Comparison of ENCODE assay signal across 8 cellular contexts in the genomic region with DNA sequence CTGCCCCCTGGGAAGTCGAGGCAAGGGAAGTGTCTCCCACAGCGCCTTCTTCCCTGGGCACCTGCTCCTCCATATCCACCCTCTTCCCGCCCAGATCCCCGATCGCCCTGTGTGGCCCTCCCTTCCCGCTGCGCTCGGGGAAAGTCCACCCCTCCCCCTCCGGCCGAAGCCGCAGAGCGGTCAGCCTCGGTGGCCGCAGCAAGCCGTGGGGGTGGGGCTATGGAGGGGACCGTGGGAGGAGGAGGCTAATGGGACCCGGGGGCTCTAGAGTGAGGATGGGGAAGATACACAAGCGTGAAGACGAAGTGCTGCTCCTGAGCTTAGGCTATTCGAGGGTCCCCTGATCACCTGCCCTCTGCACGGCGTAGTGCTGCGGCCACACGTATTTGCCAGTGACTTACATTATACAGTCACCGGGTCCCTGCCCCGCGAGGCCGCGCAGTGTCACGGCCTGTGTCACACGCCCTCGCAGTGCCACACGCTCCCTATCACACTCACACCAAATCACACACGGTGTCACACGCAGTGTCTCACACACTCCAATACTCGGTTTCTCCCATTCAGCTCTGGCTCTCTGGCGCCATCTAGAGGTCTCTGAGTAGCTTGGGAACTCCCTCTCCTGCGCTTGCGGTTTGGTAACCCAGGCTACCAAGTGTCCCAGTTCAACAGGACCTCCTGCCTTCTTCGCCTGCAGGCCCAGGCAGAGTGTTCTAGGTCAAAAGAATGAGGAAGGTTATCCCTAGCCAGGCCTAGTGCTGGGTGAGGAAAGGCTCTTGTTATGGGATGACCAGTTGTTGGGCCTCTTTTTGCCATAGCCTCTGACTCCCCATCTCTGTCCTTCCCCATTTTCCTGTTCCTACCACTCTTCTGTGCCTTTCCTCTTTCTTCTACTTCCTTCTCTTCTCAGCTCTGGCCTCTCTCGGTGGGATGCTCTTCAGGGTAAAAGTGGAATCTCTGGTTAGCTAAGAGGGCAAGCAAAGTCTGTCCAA. TPM values are rescaled to one million over a fixed set of nuclear protein-coding genes. Genes with fewer than 3 reads are reported as not detected.
DNase-seq lines count a peak whose midpoint lies in the region; ATAC-seq and TF ChIP-seq lines count a peak whose summit lies in the region.

No MANE protein-coding gene starts in this region.

- peak overlapping the region; percentile 77 for H3K27ac Mint-ChIP-seq in type B pancreatic cell

- DNase-seq in GM12865 (ENCODE audit: low read depth) (peak; percentile 92), NCI-H128 (lab: John Stamatoyannopoulos, UW; ENCODE audit: unreplicated experiment) (peak; percentile 96), T follicular helper cell (ENCODE audit: low read depth) (peak; percentile 83), amniotic epithelial cell (ENCODE audit: low read depth) (peak; percentile 71), left cardiac atrium (peak; percentile 91), posterior cingulate gyrus (peak; percentile 86 to 98 (median 94)), type B pancreatic cell (ENCODE audit: extremely low spot score, unreplicated experiment) (peak; percentile 89)

- H3K4me3 Mint-ChIP-seq in type B pancreatic cell: peak overlapping the region; percentile 89

- intact Hi-C loops in left cardiac atrium (cut with DNase I) (loop anchor here (1.0 to 5.0 kb wide), 4 partner anchors 67 to 177 kb away; partner anchors contain the start of gene PCDH12 (in 1 of the 2)), posterior cingulate gyrus (cut with DNase I) (loop anchor here (1.0 to 5.0 kb wide), 5 partner anchors 67 to 186 kb away; no protein-coding TSS in a partner anchor)

- H3K9me3 Mint-ChIP-seq in type B pancreatic cell: no peaks in the 10 kb centered on the region

- H3K4me3 ChIP-seq in GM12865 (ENCODE audit: low read depth, low read length): no peak overlapping the region

- ATAC-seq in HG02759 (IDR thresholded peaks at IDR 0.05; ENCODE audit: unreplicated experiment) (peak; percentile 89), left cardiac atrium (peak; percentile 87 to 88)

- H3K27me3 Mint-ChIP-seq in type B pancreatic cell: peaks cover 81% of the 10 kb centered on the region

- TF ChIP-seq CTCF in GM12865 (IDR thresholded peaks at IDR 0.05; ENCODE audit: insufficient read depth, low read depth, low read length, missing control alignments) (peak; percentile 98), type B pancreatic cell (conservative IDR thresholded peaks at IDR 0.05) (peak; percentile 100)

- peaks cover 42% of the 10 kb centered on the region for H3K4me1 Mint-ChIP-seq in type B pancreatic cell (ENCODE audit: unreplicated experiment)

- no peaks in the 10 kb centered on the region for H3K36me3 Mint-ChIP-seq in type B pancreatic cell

RNA-seq across cellular contexts. Expression of gene PCDH1, which starts 0.9 kb away (rescaled TPM):
- total RNA-seq in left cardiac atrium (10 to 100 TPM; 20.7 to 36.0 TPM), type B pancreatic cell (ENCODE audit: low replicate concordance) (22.8 and 41.7 TPM in 2 replicates)

RNA-seq across cellular contexts. Expression of gene DELE1, which starts 44.6 kb away (rescaled TPM):
- total RNA-seq in left cardiac atrium (10 to 100 TPM; 79.9 to 85.5 TPM), type B pancreatic cell (ENCODE audit: low replicate concordance) (45.7 and 67.9 TPM in 2 replicates)
